8 cellular contexts compared by ENCODE assay signal in genomic region chr3:57227930-57228733, GRCh38. TPM values are rescaled to one million over a fixed set of nuclear protein-coding genes. Genes with fewer than 3 reads are reported as not detected.
DNase-seq lines count a peak whose midpoint lies in the region; ATAC-seq, FAIRE-seq and TF ChIP-seq lines count a peak whose summit lies in the region.

No MANE protein-coding gene starts in this region.

- H3K36me3 Mint-ChIP-seq in CD14-positive monocyte, result no peaks in the 10 kb centered on the region

- peaks cover 52% of the 10 kb centered on the region for H3K79me2 ChIP-seq in SU-DHL-6 (ENCODE audit: insufficient read depth, low read length)

- no peaks in the 10 kb centered on the region for H3K9me3 ChIP-seq in SU-DHL-6 (ENCODE audit: insufficient read depth, low read length)
- no peaks in the 10 kb centered on the region for H3K9me3 ChIP-seq in heart left ventricle
- H3K9me3 ChIP-seq in pancreas, result no peaks in the 10 kb centered on the region
- H3K9me3 ChIP-seq in aorta (ENCODE audit: control insufficient read depth, low read length), result no peaks in the 10 kb centered on the region

- peak overlapping the region; percentile 75 to 92 (median 86) for H3K27ac Mint-ChIP-seq in CD14-positive monocyte

- DNase-seq in CD14-positive monocyte (ENCODE audit: low spot score), result no peak
- DNase-seq in amniotic epithelial cell (ENCODE audit: low read depth), result peak; percentile 57
- DNase-seq in heart left ventricle, result peak; percentile 41 to 78 (median 63)
- DNase-seq in pancreas, result peak; percentile 34 to 78 (median 52)
- DNase-seq in aorta, result peak; percentile 58 to 85

- H2AFZ ChIP-seq in SU-DHL-6 (ENCODE audit: low read depth, low read length, severe bottlenecking), result peak overlapping the region; percentile 90

- peaks cover 36% of the 10 kb centered on the region for H3K4me1 Mint-ChIP-seq in CD14-positive monocyte

- intact Hi-C loops in CD14-positive monocyte (cut with micrococcal nuclease), result no loop called here
- intact Hi-C loops in heart left ventricle (cut with DNase I), result loop anchor here (2.0 to 10.0 kb wide), 11 partner anchors 53 to 541 kb away; partner anchors contain the start of genes IL17RD (in 3 of the 10) and DENND6A (in 1 of the 10)
- intact Hi-C loops in pancreas (cut with DNase I), result loop anchor here in 2 of 3 donors (10.0 kb wide), 2 partner anchors 123 to 133 kb away; no protein-coding TSS in a partner anchor
- intact Hi-C loops in aorta (cut with DNase I), result loop anchor here (2.0 to 10.0 kb wide), 4 partner anchors 63 to 529 kb away; partner anchors contain the start of genes IL17RD (in 1 of the 2) and SLMAP (in 1 of the 2)

- H3K4me3 ChIP-seq in SU-DHL-6 (ENCODE audit: insufficient read depth, low read length, poor library complexity, severe bottlenecking) (peak overlapping the region; percentile 93), heart left ventricle (peak overlapping the region; percentile 57 to 97 (median 84)), pancreas (peak overlapping the region; percentile 57 to 89 (median 70)), aorta (ENCODE audit: low read length in 2 of 2) (peak overlapping the region; percentile 82 to 89)

- H3K9me3 Mint-ChIP-seq in CD14-positive monocyte, result no peaks in the 10 kb centered on the region

- peak in 1 of 2 donors; percentile 27 for TF ChIP-seq POLR2A in heart left ventricle (IDR thresholded peaks at IDR 0.05)

- FAIRE-seq in pancreas (lab: Jason Lieb, UNC), result no peak

- 0 to 1% (median 0%) methylated on average over 31 to 70 of the region's 70 CpGs for WGBS in heart left ventricle, 4 donors
- WGBS in pancreas, 2 donors, result 0% methylated on average over 50 to 70 of the region's 70 CpGs
- 0% methylated on average over 62 to 70 of the region's 70 CpGs for WGBS in aorta, 2 donors

- H3K9ac ChIP-seq in SU-DHL-6 (ENCODE audit: low read length), result peak overlapping the region; percentile 93

- H3K4me1 ChIP-seq in heart left ventricle (peaks cover 4 to 46% (median 27%) of the 10 kb centered on the region in 12 donors), pancreas (peaks cover 8 to 34% (median 29%) of the 10 kb centered on the region in 3 donors), aorta (ENCODE audit: control insufficient read depth in 1 of 2, insufficient read depth in 2 of 2, low read length in 2 of 2) (peaks cover 0 to 1% of the 10 kb centered on the region in 2 donors)

- H3K27me3 ChIP-seq in SU-DHL-6 (ENCODE audit: low read length) (no peaks in the 10 kb centered on the region), heart left ventricle (no peaks in the 10 kb centered on the region), pancreas (no peaks in the 10 kb centered on the region), aorta (ENCODE audit: control insufficient read depth in 1 of 2, insufficient read depth in 2 of 2, low read length in 1 of 2) (no peaks in the 10 kb centered on the region)

- H3K36me3 ChIP-seq in SU-DHL-6 (ENCODE audit: low read length), result no peaks in the 10 kb centered on the region
- H3K36me3 ChIP-seq in heart left ventricle, result no peaks in the 10 kb centered on the region
- H3K36me3 ChIP-seq in pancreas, result no peaks in the 10 kb centered on the region
- H3K36me3 ChIP-seq in aorta (ENCODE audit: control insufficient read depth in 1 of 2, insufficient read depth in 2 of 2, low read length in 1 of 2), result no peaks in the 10 kb centered on the region

- H3K27ac ChIP-seq in SU-DHL-6 (ENCODE audit: low read depth, low read length) (peak overlapping the region; percentile 71), heart left ventricle (peak overlapping the region; percentile 91 to 98 (median 94)), pancreas (peak overlapping the region; percentile 91 to 97 (median 94)), aorta (ENCODE audit: low read depth in 1 of 2, low read length in 2 of 2) (peak overlapping the region; percentile 20 to 78)

- H3K9me2 ChIP-seq in SU-DHL-6 (replicated peaks; ENCODE audit: insufficient read depth, low read length), result no peaks in the 10 kb centered on the region

- H4K20me1 ChIP-seq in SU-DHL-6 (ENCODE audit: low read depth, low read length), result no peaks in the 10 kb centered on the region

- H3K4me2 ChIP-seq in SU-DHL-6 (ENCODE audit: low read depth, low read length, poor library complexity, severe bottlenecking), result peak overlapping the region; percentile 99

- no peaks in the 10 kb centered on the region for H3K27me3 Mint-ChIP-seq in CD14-positive monocyte (ENCODE audit: low read depth in 3 of 3)

- H3F3A ChIP-seq in SU-DHL-6 (ENCODE audit: insufficient read depth), result peaks cover 32% of the 10 kb centered on the region

- TF ChIP-seq CTCF in CD14-positive monocyte (IDR thresholded peaks at IDR 0.05) (no peak), SU-DHL-6 (IDR thresholded peaks at IDR 0.05; ENCODE audit: insufficient read depth, low read length, poor library complexity, severe bottlenecking) (no peak), heart left ventricle (IDR thresholded peaks at IDR 0.05) (no peak), pancreas (IDR thresholded peaks at IDR 0.05) (no peak)

- H3K4me3 Mint-ChIP-seq in CD14-positive monocyte, result peak overlapping the region; percentile 93 to 94

- ATAC-seq in GM19328 (IDR thresholded peaks at IDR 0.05; ENCODE audit: unreplicated experiment) (peak; percentile 39), HG03457 (IDR thresholded peaks at IDR 0.05; ENCODE audit: unreplicated experiment) (peak; percentile 26), heart left ventricle (peak; percentile 44 to 79 (median 70)), pancreas (peak; percentile 62 to 71 (median 66)), aorta (ENCODE audit: low FRiP score) (peak; percentile 78)

RNA-seq across cellular contexts. Expression of gene APPL1, which starts 0.6 kb away (rescaled TPM):
- polyA plus RNA-seq in CD14-positive monocyte (10 to 100 TPM; 35.5 to 42.1 TPM), heart left ventricle (10 to 100 TPM; 13.2 to 24.5 TPM), pancreas (10 to 100 TPM in 1 of 2 donors, 1 to 10 TPM in 1; 8.7 to 13.0 TPM), aorta (10 to 100 TPM; 13.1 to 13.4 TPM)
- total RNA-seq in heart left ventricle (10 to 100 TPM; 38.1 to 60.9 (median 46.8) TPM), pancreas (10 to 100 TPM; 31.4 to 46.1 (median 36.2) TPM), aorta (10 to 100 TPM; 40.6 to 54.7 TPM)

RNA-seq across cellular contexts. Expression of gene HESX1, which starts 28.4 kb away (rescaled TPM):
- polyA plus RNA-seq in CD14-positive monocyte (under 1 TPM; 0.22 to 0.46 TPM), heart left ventricle (under 1 TPM; 0.29 to 0.76 TPM), pancreas (1 to 10 TPM; 1.1 to 1.4 TPM), aorta (1 to 10 TPM in 1 of 2 donors, under 1 TPM in 1; 0.95 to 1.8 TPM)
- total RNA-seq in heart left ventricle (1 to 10 TPM in 1 of 9 donors, under 1 TPM in 4, not detected in 4; 0.47 to 1.5 (median 0.71) TPM), pancreas (under 1 TPM in 5 of 6 donors, not detected in 1; 0.22 to 0.98 (median 0.64) TPM), aorta (1 to 10 TPM in 1 of 2 donors, under 1 TPM in 1; 0.36 to 1.9 TPM)

Comparison
In these comparisons a context has a peak if more than half of its experiments do, and no peak if none do; other contexts are left out.
1. ATAC-seq: peak in every context shown above with its lines; median percentile 78 in aorta; 70 in heart left ventricle; 66 in pancreas; 39 in GM19328; 26 in HG03457.
2. intact Hi-C loops: an anchor here in heart left ventricle (2.0 to 10.0 kb wide), pancreas (10.0 kb wide) and aorta (2.0 to 10.0 kb wide); none called in CD14-positive monocyte.